ENCODE assay signal across 1 cellular context in genomic region chr10:125024496-125025234, GRCh38.
TF ChIP-seq lines count a peak whose summit lies in the region.

No MANE protein-coding gene starts in this region.

TF ChIP-seq in SK-N-SH, 30 proteins besides CTCF, POLR2A, EP300 and RAD21 (continued from another document):
- no peak for TF ChIP-seq PBX3 (IDR thresholded peaks at IDR 0.05)
- no peak for TF ChIP-seq TAF1 (IDR thresholded peaks at IDR 0.05; ENCODE audit: borderline replicate concordance, low read depth, low read length)
- no peak for TF ChIP-seq RFX5 (IDR thresholded peaks at IDR 0.05; ENCODE audit: low read length)
- TF ChIP-seq GABPA (IDR thresholded peaks at IDR 0.05; ENCODE audit: low read depth) = no peak
- TF ChIP-seq MAX (IDR thresholded peaks at IDR 0.05; ENCODE audit: low read depth) = 0 out of 2 replicates have a peak, but pooled peaks have one; percentile 15
